Comparison of ENCODE assay signal across 1 cellular context in genomic region chr22:37803195-37803635, GRCh38.
TF ChIP-seq lines count a peak whose summit lies in the region.

No MANE protein-coding gene starts in this region.

TF ChIP-seq in K562, 482 proteins besides CTCF, POLR2A, EP300 and RAD21 (continued from another document):
- TF ChIP-seq, protein P1, sequence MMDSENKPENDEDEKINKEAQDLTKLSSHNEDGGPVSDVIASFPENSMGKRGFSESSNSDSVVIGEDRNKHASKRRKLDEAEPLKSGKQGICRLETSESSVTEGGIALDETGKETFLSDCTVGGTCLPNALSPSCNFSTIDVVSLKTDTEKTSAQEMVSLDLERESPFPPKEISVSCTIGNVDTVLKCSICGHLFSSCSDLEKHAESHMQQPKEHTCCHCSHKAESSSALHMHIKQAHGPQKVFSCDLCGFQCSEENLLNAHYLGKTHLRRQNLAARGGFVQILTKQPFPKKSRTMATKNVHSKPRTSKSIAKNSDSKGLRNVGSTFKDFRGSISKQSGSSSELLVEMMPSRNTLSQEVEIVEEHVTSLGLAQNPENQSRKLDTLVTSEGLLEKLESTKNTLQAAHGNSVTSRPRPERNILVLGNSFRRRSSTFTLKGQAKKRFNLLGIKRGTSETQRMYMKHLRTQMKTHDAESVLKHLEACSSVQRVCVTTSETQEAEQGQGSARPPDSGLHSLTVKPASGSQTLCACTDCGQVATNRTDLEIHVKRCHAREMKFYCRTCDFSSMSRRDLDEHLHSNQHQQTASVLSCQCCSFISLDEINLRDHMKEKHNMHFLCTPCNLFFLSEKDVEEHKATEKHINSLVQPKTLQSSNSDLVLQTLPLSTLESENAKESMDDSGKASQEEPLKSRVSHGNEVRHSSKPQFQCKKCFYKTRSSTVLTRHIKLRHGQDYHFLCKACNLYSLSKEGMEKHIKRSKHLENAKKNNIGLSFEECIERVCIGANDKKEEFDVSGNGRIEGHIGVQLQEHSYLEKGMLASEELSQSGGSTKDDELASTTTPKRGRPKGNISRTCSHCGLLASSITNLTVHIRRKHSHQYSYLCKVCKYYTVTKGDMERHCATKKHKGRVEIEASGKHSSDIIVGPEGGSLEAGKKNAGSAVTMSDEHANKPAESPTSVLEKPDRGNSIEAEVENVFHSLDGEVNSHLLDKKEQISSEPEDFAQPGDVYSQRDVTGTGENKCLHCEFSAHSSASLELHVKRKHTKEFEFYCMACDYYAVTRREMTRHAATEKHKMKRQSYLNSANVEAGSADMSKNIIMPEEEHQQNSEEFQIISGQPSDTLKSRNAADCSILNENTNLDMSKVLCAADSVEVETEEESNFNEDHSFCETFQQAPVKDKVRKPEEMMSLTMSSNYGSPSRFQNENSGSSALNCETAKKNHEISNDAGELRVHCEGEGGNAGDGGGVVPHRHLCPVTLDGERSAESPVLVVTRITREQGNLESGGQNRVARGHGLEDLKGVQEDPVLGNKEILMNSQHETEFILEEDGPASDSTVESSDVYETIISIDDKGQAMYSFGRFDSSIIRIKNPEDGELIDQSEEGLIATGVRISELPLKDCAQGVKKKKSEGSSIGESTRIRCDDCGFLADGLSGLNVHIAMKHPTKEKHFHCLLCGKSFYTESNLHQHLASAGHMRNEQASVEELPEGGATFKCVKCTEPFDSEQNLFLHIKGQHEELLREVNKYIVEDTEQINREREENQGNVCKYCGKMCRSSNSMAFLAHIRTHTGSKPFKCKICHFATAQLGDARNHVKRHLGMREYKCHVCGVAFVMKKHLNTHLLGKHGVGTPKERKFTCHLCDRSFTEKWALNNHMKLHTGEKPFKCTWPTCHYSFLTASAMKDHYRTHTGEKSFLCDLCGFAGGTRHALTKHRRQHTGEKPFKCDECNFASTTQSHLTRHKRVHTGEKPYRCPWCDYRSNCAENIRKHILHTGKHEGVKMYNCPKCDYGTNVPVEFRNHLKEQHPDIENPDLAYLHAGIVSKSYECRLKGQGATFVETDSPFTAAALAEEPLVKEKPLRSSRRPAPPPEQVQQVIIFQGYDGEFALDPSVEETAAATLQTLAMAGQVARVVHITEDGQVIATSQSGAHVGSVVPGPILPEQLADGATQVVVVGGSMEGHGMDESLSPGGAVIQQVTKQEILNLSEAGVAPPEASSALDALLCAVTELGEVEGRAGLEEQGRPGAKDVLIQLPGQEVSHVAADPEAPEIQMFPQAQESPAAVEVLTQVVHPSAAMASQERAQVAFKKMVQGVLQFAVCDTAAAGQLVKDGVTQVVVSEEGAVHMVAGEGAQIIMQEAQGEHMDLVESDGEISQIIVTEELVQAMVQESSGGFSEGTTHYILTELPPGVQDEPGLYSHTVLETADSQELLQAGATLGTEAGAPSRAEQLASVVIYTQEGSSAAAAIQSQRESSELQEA (IDR thresholded peaks at IDR 0.05; ENCODE audit: low read depth), result no peak
- TF ChIP-seq ELF2 (CRISPR knock-in tag; IDR thresholded peaks at IDR 0.05), result no peak
- TF ChIP-seq HOMEZ (CRISPR knock-in tag; IDR thresholded peaks at IDR 0.05), result no peak
- TF ChIP-seq ARID3A (IDR thresholded peaks at IDR 0.05; ENCODE audit: borderline replicate concordance, low read depth, low read length), result peak; percentile 94
- no peak for TF ChIP-seq ZNF780A (CRISPR knock-in tag; IDR thresholded peaks at IDR 0.05)
- TF ChIP-seq, protein P2, sequence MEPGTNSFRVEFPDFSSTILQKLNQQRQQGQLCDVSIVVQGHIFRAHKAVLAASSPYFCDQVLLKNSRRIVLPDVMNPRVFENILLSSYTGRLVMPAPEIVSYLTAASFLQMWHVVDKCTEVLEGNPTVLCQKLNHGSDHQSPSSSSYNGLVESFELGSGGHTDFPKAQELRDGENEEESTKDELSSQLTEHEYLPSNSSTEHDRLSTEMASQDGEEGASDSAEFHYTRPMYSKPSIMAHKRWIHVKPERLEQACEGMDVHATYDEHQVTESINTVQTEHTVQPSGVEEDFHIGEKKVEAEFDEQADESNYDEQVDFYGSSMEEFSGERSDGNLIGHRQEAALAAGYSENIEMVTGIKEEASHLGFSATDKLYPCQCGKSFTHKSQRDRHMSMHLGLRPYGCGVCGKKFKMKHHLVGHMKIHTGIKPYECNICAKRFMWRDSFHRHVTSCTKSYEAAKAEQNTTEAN (CRISPR knock-in tag; IDR thresholded peaks at IDR 0.05), result no peak
- TF ChIP-seq ZNF384 (IDR thresholded peaks at IDR 0.05; ENCODE audit: low read depth, low read length), result no peak
- peak; percentile 95 for TF ChIP-seq MTA2 (IDR thresholded peaks at IDR 0.05; ENCODE audit: low read depth)
- no peak for TF ChIP-seq SMC3 (conservative IDR thresholded peaks at IDR 0.05; ENCODE audit: insufficient read depth, low read depth, low read length)
- TF ChIP-seq, protein P3, sequence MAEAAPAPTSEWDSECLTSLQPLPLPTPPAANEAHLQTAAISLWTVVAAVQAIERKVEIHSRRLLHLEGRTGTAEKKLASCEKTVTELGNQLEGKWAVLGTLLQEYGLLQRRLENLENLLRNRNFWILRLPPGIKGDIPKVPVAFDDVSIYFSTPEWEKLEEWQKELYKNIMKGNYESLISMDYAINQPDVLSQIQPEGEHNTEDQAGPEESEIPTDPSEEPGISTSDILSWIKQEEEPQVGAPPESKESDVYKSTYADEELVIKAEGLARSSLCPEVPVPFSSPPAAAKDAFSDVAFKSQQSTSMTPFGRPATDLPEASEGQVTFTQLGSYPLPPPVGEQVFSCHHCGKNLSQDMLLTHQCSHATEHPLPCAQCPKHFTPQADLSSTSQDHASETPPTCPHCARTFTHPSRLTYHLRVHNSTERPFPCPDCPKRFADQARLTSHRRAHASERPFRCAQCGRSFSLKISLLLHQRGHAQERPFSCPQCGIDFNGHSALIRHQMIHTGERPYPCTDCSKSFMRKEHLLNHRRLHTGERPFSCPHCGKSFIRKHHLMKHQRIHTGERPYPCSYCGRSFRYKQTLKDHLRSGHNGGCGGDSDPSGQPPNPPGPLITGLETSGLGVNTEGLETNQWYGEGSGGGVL (CRISPR knock-in tag; IDR thresholded peaks at IDR 0.05), result no peak
- no peak for TF ChIP-seq HIVEP1 (CRISPR knock-in tag; IDR thresholded peaks at IDR 0.05)
- peak; percentile 52 for TF ChIP-seq SMAD4 (CRISPR knock-in tag; conservative IDR thresholded peaks at IDR 0.05)
- no peak for TF ChIP-seq RB1 (IDR thresholded peaks at IDR 0.05; ENCODE audit: low read depth)
- 0 out of 2 replicates have a peak, but pooled peaks have one; percentile 49 for TF ChIP-seq LCOR (CRISPR knock-in tag; IDR thresholded peaks at IDR 0.05)
- peak; percentile 79 for TF ChIP-seq BCOR (IDR thresholded peaks at IDR 0.05)
- no peak for TF ChIP-seq ASH1L (IDR thresholded peaks at IDR 0.05; ENCODE audit: borderline replicate concordance, low read depth, partially characterized antibody)
- TF ChIP-seq HMG20A (CRISPR knock-in tag; conservative IDR thresholded peaks at IDR 0.05), result no peak
- TF ChIP-seq SMARCB1 (IDR thresholded peaks at IDR 0.05; ENCODE audit: insufficient read length, low read depth), result no peak
- TF ChIP-seq ZNF785 (CRISPR knock-in tag; IDR thresholded peaks at IDR 0.05), result no peak
- TF ChIP-seq CTBP1 (IDR thresholded peaks at IDR 0.05; ENCODE audit: borderline replicate concordance), result peak; percentile 77
- TF ChIP-seq PATZ1 (CRISPR knock-in tag; IDR thresholded peaks at IDR 0.05; ENCODE audit: borderline replicate concordance), result no peak
- TF ChIP-seq ZNF133 (CRISPR knock-in tag; IDR thresholded peaks at IDR 0.05), result no peak
- no peak for TF ChIP-seq HMGN3 (IDR thresholded peaks at IDR 0.05; ENCODE audit: borderline replicate concordance, extremely low read depth, insufficient read length, low read depth, low read length)
- no peak for TF ChIP-seq KDM4B (IDR thresholded peaks at IDR 0.05; ENCODE audit: borderline replicate concordance in 2 of 2, low read depth in 1 of 2)
- no peak for TF ChIP-seq ZNF717 (CRISPR knock-in tag; IDR thresholded peaks at IDR 0.05)
- no peak for TF ChIP-seq NCOA4 (IDR thresholded peaks at IDR 0.05; ENCODE audit: partially characterized antibody)
- no peak for TF ChIP-seq ZNF79 (CRISPR knock-in tag; IDR thresholded peaks at IDR 0.05; ENCODE audit: low read depth)
- TF ChIP-seq HNRNPUL1 (IDR thresholded peaks at IDR 0.05; ENCODE audit: low read length), result no peak
- TF ChIP-seq U2AF1 (optimal IDR thresholded peaks at IDR 0.05; ENCODE audit: low read depth, low read length), result no peak
- TF ChIP-seq ZNF282 (CRISPR knock-in tag; IDR thresholded peaks at IDR 0.05), result no peak
- TF ChIP-seq, protein P4, sequence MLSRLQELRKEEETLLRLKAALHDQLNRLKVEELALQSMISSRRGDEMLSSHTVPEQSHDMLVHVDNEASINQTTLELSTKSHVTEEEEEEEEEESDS (CRISPR knock-in tag; IDR thresholded peaks at IDR 0.05), result no peak
- peak; percentile 45; the same call in 1 of the 2 replicates for TF ChIP-seq NCOA6 (IDR thresholded peaks at IDR 0.05)
- no peak for TF ChIP-seq MED1 (CRISPR knock-in tag; IDR thresholded peaks at IDR 0.05; ENCODE audit: borderline replicate concordance)
- TF ChIP-seq ZNF551 (CRISPR knock-in tag; IDR thresholded peaks at IDR 0.05), result no peak
- TF ChIP-seq KAT2B (IDR thresholded peaks at IDR 0.05; ENCODE audit: low read depth, low read length), result no peak
- TF ChIP-seq CEBPG (CRISPR knock-in tag; IDR thresholded peaks at IDR 0.05), result peak; percentile 94
- peak; percentile 32 to 93; a peak in 3 of 4 replicates for TF ChIP-seq CEBPG (tag; conservative IDR thresholded peaks at IDR 0.05 in 1 of 2, IDR thresholded peaks at IDR 0.05 in 1 of 2)
- no peak for TF ChIP-seq ESRRB (CRISPR knock-in tag; IDR thresholded peaks at IDR 0.05; ENCODE audit: borderline replicate concordance)
- TF ChIP-seq ZNF639 (CRISPR knock-in tag; conservative IDR thresholded peaks at IDR 0.05 in 1 of 2, IDR thresholded peaks at IDR 0.05 in 1 of 2), result no peak
- no peak for TF ChIP-seq ZNF277 (CRISPR knock-in tag; IDR thresholded peaks at IDR 0.05; ENCODE audit: borderline replicate concordance)
- peak; percentile 27; the same call in 1 of the 2 replicates for TF ChIP-seq ZNF24 (IDR thresholded peaks at IDR 0.05)
- no peak for TF ChIP-seq NFXL1 (CRISPR knock-in tag; IDR thresholded peaks at IDR 0.05)
- TF ChIP-seq NRF1 (conservative IDR thresholded peaks at IDR 0.05 in 1 of 2, IDR thresholded peaks at IDR 0.05 in 1 of 2), result peak; percentile 41 to 44; a peak in 2 of 4 replicates
- no peak for TF ChIP-seq ZNF76 (CRISPR knock-in tag; IDR thresholded peaks at IDR 0.05; ENCODE audit: borderline replicate concordance)
- TF ChIP-seq ERF (CRISPR knock-in tag; IDR thresholded peaks at IDR 0.05), result no peak
